8 cellular contexts compared by ENCODE assay signal in the genomic region with DNA sequence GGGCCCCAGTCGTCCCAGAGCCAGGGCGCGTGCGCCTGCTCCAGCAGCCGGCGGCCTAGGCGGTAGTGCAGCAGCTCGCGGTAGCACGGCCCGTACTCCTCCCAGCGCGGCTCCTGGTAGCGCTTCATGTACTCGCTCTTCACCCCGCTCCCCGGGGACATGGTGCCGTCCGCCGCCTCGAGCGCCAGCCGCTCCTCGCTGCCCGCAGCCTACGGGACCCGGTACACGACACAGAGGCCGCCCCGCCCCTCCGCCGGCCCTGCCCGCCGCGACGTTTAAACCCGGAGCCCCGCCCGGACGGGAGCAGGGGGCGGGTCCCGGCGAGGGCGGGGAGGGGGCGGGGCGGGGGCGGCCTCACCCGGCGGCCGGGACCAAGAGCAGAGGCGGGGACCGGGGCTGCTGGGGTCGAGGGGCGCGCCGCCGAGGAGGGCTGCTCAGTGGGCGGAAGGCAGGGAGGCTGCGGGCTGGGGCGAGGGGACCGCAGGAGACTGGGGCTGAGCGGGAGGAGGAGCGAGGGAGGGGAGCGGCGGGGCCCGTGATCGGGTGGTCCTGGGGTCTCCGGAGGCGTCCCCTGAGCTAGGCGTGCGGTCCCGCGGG. TPM values are rescaled to one million over a fixed set of nuclear protein-coding genes. Genes with fewer than 3 reads are reported as not detected.
A peak's percentile ranks its signal among the peaks of the same experiment; 100 is the strongest.
DNase-seq lines count a peak whose midpoint lies in the region; ATAC-seq and TF ChIP-seq lines count a peak whose summit lies in the region.

No MANE protein-coding gene starts in this region.

- H3K4me1 ChIP-seq in stomach smooth muscle (ENCODE audit: control insufficient read depth, insufficient read depth, low read length): peaks cover 12% of the 10 kb centered on the region

- H3K4me3 Mint-ChIP-seq in neural crest cell: peak overlapping the region; percentile 68

- CTCF ChIA-PET in RWPE1 (lab: Yijun Ruan, JAX): interaction anchor here (0.6 kb wide), 1 partner anchor 83 kb away, joined by 7 read pairs; no protein-coding TSS in a partner anchor

- POLR2A ChIA-PET in RWPE1 (lab: Yijun Ruan, JAX; ENCODE audit: low non-redundant PET): interaction anchor here (0.7 kb wide), 1 partner anchor 44 kb away, joined by 3 read pairs; no protein-coding TSS in a partner anchor

- peak; percentile 89 for DNase-seq in Daoy (ENCODE audit: low read depth)
- peak; percentile 56 for DNase-seq in KG1 (lab: John Stamatoyannopoulos, UW)
- DNase-seq in RWPE1 (ENCODE audit: low spot score): peak; percentile 77
- DNase-seq in activated effector memory CD4-positive, alpha-beta T cell treated with anti-CD3 and anti-CD28 coated beads, Interleukin-2, amount 50 U/mL, for 16 hours: peak; percentile 94
- peak; percentile 73 for DNase-seq in fibroblast of villous mesenchyme (ENCODE audit: low read depth)
- peak; percentile 77 for DNase-seq in neural crest cell (ENCODE audit: low read depth, low spot score)

- TF ChIP-seq CTCF in RWPE1 (conservative IDR thresholded peaks at IDR 0.05; ENCODE audit: low read depth): no peak
- no peak for TF ChIP-seq CTCF in fibroblast of villous mesenchyme (IDR thresholded peaks at IDR 0.05; ENCODE audit: insufficient read depth, low read depth, low read length)
- TF ChIP-seq CTCF in neural crest cell (conservative IDR thresholded peaks at IDR 0.05): no peak

- H3K4me1 Mint-ChIP-seq in neural crest cell: peaks cover 43% of the 10 kb centered on the region

- peaks cover 0 to 3% of the 10 kb centered on the region in 2 donors for H3K27me3 ChIP-seq in stomach smooth muscle (ENCODE audit: control insufficient read depth in 1 of 2, insufficient read depth in 2 of 2, low read length in 2 of 2)

- no peaks in the 10 kb centered on the region for H3K36me3 ChIP-seq in stomach smooth muscle (ENCODE audit: control insufficient read depth in 2 of 2, insufficient read depth in 2 of 2, low read length in 2 of 2)

- H3K9ac ChIP-seq in stomach smooth muscle (ENCODE audit: low read length in 2 of 2): peak overlapping the region; percentile 69 to 80

- peak overlapping the region; percentile 82 for H3K4me3 ChIP-seq in fibroblast of villous mesenchyme (ENCODE audit: low read depth, low read length)
- H3K4me3 ChIP-seq in stomach smooth muscle (ENCODE audit: low read length in 2 of 2): peak overlapping the region; percentile 81

- H3K27me3 Mint-ChIP-seq in neural crest cell (ENCODE audit: low read depth): peaks cover 24% of the 10 kb centered on the region

- no peaks in the 10 kb centered on the region for H3K36me3 Mint-ChIP-seq in neural crest cell (ENCODE audit: low read depth)

- no peaks in the 10 kb centered on the region for H3K9me3 ChIP-seq in stomach smooth muscle (ENCODE audit: control insufficient read depth in 2 of 2, low read length in 2 of 2)

- H3K9me3 Mint-ChIP-seq in neural crest cell: no peaks in the 10 kb centered on the region

- H3K27ac Mint-ChIP-seq in neural crest cell (ENCODE audit: unreplicated experiment): no peak overlapping the region

- H3K27ac ChIP-seq in RWPE1 (peak overlapping the region; percentile 83), stomach smooth muscle (ENCODE audit: low read length) (peak overlapping the region; percentile 66)

- ATAC-seq in GM21737 (IDR thresholded peaks at IDR 0.05; ENCODE audit: unreplicated experiment): peak; percentile 71

RNA-seq across cellular contexts. Expression of a gene that starts 0.4 kb away (rescaled TPM):
- 11.5 and 15.7 TPM in 2 replicates for total RNA-seq in Daoy (2014; rRNA removed; shearing (Covaris generic))
- total RNA-seq in fibroblast of villous mesenchyme (9.0 and 12.1 TPM in 2 replicates), neural crest cell (9.1 and 10.1 TPM in 2 replicates)

Comparison
In these comparisons a context has a peak if more than half of its experiments do, and no peak if none do; other contexts are left out.
1. Peak in every context shown above with its lines: DNase-seq, ATAC-seq, H3K4me3 ChIP-seq and H3K27ac ChIP-seq.